26 cellular contexts compared by ENCODE assay signal in genomic region chr20:44245977-44246376, GRCh38. TPM values are rescaled to one million over a fixed set of nuclear protein-coding genes. Genes with fewer than 3 reads are reported as not detected.
A peak's percentile ranks its signal among the peaks of the same experiment; 100 is the strongest.
DNase-seq lines count a peak whose midpoint lies in the region; ATAC-seq, FAIRE-seq and TF ChIP-seq lines count a peak whose summit lies in the region.
"Had no signal": no experiment of that assay in that cellular context is flagged by ENCODE, and none has a peak within 500 bp of the region (broad histone marks: within the 10 kb centered on the region; RNA-seq: fewer than 3 reads in every experiment).

No MANE protein-coding gene starts in this region.

- peak overlapping the region; percentile 97; the same call in 1 of the 2 replicates for H3K4me2 ChIP-seq in GM23338
- H3K4me2 ChIP-seq in parathyroid adenoma (ENCODE audit: low read length), result no peak overlapping the region
- H3K4me2 ChIP-seq: BLaER1 had no signal

- H3K9me3 ChIP-seq in parathyroid adenoma (ENCODE audit: control insufficient read depth, low read length), result no peaks in the 10 kb centered on the region
- H3K9me3 ChIP-seq: BE2C, BLaER1 had no signal

- H3K27ac Mint-ChIP-seq in GM23338 (no peak overlapping the region), brain (no peak overlapping the region)
- H3K27ac Mint-ChIP-seq: CD14-positive monocyte; CD4-positive, alpha-beta memory T cell; CD4-positive, CD25-positive, alpha-beta regulatory T cell; CD8-positive, alpha-beta memory T cell had no signal

- H3K36me3 ChIP-seq in GM23338 (ENCODE audit: insufficient read depth), result no peaks in the 10 kb centered on the region
- no peaks in the 10 kb centered on the region for H3K36me3 ChIP-seq in parathyroid adenoma (ENCODE audit: control insufficient read depth, insufficient read depth, low read length)
- H3K36me3 ChIP-seq: BLaER1 had no signal

- H3K36me3 Mint-ChIP-seq in GM23338 (ENCODE audit: low read depth) (no peaks in the 10 kb centered on the region), brain (peaks cover 4% of the 10 kb centered on the region)
- H3K36me3 Mint-ChIP-seq: CD14-positive monocyte; CD4-positive, alpha-beta memory T cell; CD8-positive, alpha-beta memory T cell had no signal

- TF ChIP-seq CTCF in GM23338 (conservative IDR thresholded peaks at IDR 0.05; ENCODE audit: low read depth in 2 of 2) (no peak), brain (conservative IDR thresholded peaks at IDR 0.05) (no peak), parathyroid adenoma (IDR thresholded peaks at IDR 0.05) (no peak)

- FAIRE-seq in GM12891 (lab: Jason Lieb, UNC), result no peak
- FAIRE-seq: A204.1, GM12878, GM19239 had no signal

- no peaks in the 10 kb centered on the region for H3F3A ChIP-seq in GM23338 (replicated peaks; ENCODE audit: low read depth)

- H3K4me1 Mint-ChIP-seq in GM23338, result peaks cover 6% of the 10 kb centered on the region; the same call in 2 of the 3 replicates
- peaks cover 29% of the 10 kb centered on the region for H3K4me1 Mint-ChIP-seq in brain
- H3K4me1 Mint-ChIP-seq: CD14-positive monocyte had no signal

- no peaks in the 10 kb centered on the region for H3K9me2 ChIP-seq in GM23338 (ENCODE audit: insufficient read depth)

- H3K9ac ChIP-seq in parathyroid adenoma, result no peak overlapping the region
- H3K9ac ChIP-seq: BLaER1 had no signal

- H3K27me3 Mint-ChIP-seq in GM23338 (ENCODE audit: insufficient read depth, low read depth, poor library complexity) (peaks cover 10% of the 10 kb centered on the region), brain (peaks cover 37% of the 10 kb centered on the region)

- H3K27ac ChIP-seq in GM23338 (ENCODE audit: low read depth), result no peak overlapping the region
- H3K27ac ChIP-seq in parathyroid adenoma, result peak overlapping the region; percentile 75
- H3K27ac ChIP-seq: BLaER1 had no signal

- DNase-seq in GM23338 (ENCODE audit: low spot score) (no peak), GM12891 (ENCODE audit: insufficient read length, low spot score) (no peak), NK-92 (lab: John Stamatoyannopoulos, UW; ENCODE audit: unreplicated experiment) (no peak)
- DNase-seq: 8988T; ACHN; BE2C; C1 segment of cervical spinal cord; CD4-positive, alpha-beta memory T cell; CD4-positive, CD25-positive, alpha-beta regulatory T cell; CD8-positive, alpha-beta memory T cell; COR-L47; DMS153; DMS53; DMS79; DND-41; EL; GDM1 had no signal

- ATAC-seq in GM23338, result no peak
- ATAC-seq: GM12878 had no signal

- H4K20me1 ChIP-seq in GM23338 (replicated peaks; ENCODE audit: insufficient read depth), result peaks cover 5% of the 10 kb centered on the region

- H3K79me2 ChIP-seq in GM23338 (replicated peaks; ENCODE audit: insufficient read depth) (no peaks in the 10 kb centered on the region), parathyroid adenoma (peaks cover 12% of the 10 kb centered on the region)

- H3K4me3 ChIP-seq in GM23338 (no peak overlapping the region), parathyroid adenoma (ENCODE audit: low read depth, low read length) (no peak overlapping the region)
- H3K4me3 ChIP-seq: BLaER1, GM12878 had no signal

- TF ChIP-seq POLR2A in GM12891 (IDR thresholded peaks at IDR 0.05; ENCODE audit: low read depth, low read length), result no peak

- H3K27me3 ChIP-seq in GM23338 (ENCODE audit: insufficient read depth), result peaks cover 12% of the 10 kb centered on the region; the same call in 1 of the 2 replicates
- H3K27me3 ChIP-seq in parathyroid adenoma (ENCODE audit: control insufficient read depth, insufficient read depth, low read length), result no peaks in the 10 kb centered on the region
- H3K27me3 ChIP-seq: BE2C, BLaER1 had no signal

- peaks cover 5% of the 10 kb centered on the region for H3K4me1 ChIP-seq in GM23338 (ENCODE audit: insufficient read depth)
- H3K4me1 ChIP-seq in parathyroid adenoma, result peaks cover 12% of the 10 kb centered on the region
- H3K4me1 ChIP-seq: BLaER1 had no signal

- H3K4me3 Mint-ChIP-seq in GM23338, result no peak overlapping the region
- peak overlapping the region in 3 of 5 experiments; percentile 14 to 89 (median 88) for H3K4me3 Mint-ChIP-seq in brain

- H3K9me3 Mint-ChIP-seq in GM23338, result no peaks in the 10 kb centered on the region
- no peaks in the 10 kb centered on the region for H3K9me3 Mint-ChIP-seq in brain
- H3K9me3 Mint-ChIP-seq: CD4-positive, alpha-beta memory T cell had no signal

- no peak overlapping the region for H2AFZ ChIP-seq in GM23338
- no peak overlapping the region for H2AFZ ChIP-seq in parathyroid adenoma

TF ChIP-seq in GM23338, 12 proteins besides CTCF, POLR2A, EP300 and RAD21 (continues in another document):
- TF ChIP-seq EZH2phosphoT487 (IDR thresholded peaks at IDR 0.05; ENCODE audit: unreplicated experiment) (no peak), CREB1 (CRISPR knock-in tag; IDR thresholded peaks at IDR 0.05; ENCODE audit: low read depth) (no peak), POLR2AphosphoS5 (IDR thresholded peaks at IDR 0.05; ENCODE audit: low read depth) (no peak), NANOG (IDR thresholded peaks at IDR 0.05; ENCODE audit: borderline replicate concordance) (no peak), REST (IDR thresholded peaks at IDR 0.05; ENCODE audit: unreplicated experiment) (no peak), ZNF331 (CRISPR knock-in tag; IDR thresholded peaks at IDR 0.05; ENCODE audit: low read depth) (no peak)

TF ChIP-seq in GM12891, 5 proteins besides CTCF, POLR2A, EP300 and RAD21:
- TF ChIP-seq POU2F2 (IDR thresholded peaks at IDR 0.05; ENCODE audit: low read depth, low read length) (no peak), SPI1 (IDR thresholded peaks at IDR 0.05; ENCODE audit: low read depth, low read length) (no peak), TAF1 (IDR thresholded peaks at IDR 0.05; ENCODE audit: low read depth, low read length) (no peak), PAX5 (IDR thresholded peaks at IDR 0.05; ENCODE audit: insufficient read depth, low read length, severe bottlenecking) (no peak), POLR2AphosphoS5 (IDR thresholded peaks at IDR 0.05; ENCODE audit: low read depth, low read length) (no peak)

RNA-seq across cellular contexts. Expression of gene GDAP1L1, which starts 1.1 kb away (rescaled TPM):
- total RNA-seq in GM23338 (2014; rRNA removed; shearing (Covaris generic)), result 6.9 and 11.2 TPM in 2 replicates
- polyA plus RNA-seq in GM23338 (2016; fragmentation: Nextera tagmentation; extraction: Ambion mirVana) (4.5 and 5.9 TPM in 2 replicates), brain (ENCODE audit: insufficient read depth, low read depth, low replicate concordance) (137 TPM)
- polyA plus RNA-seq in GM12891 (2012; ENCODE audit: low read depth, missing spikeins), result 0.33 TPM
- total RNA-seq: CD4-positive, alpha-beta memory T cell; CD4-positive, CD25-positive, alpha-beta regulatory T cell; CD8-positive, alpha-beta memory T cell; G401; GM12878 had no signal
- polyA plus RNA-seq: AG04450; CD14-positive monocyte; CD8-positive, alpha-beta memory T cell had no signal

RNA-seq across cellular contexts. Expression of gene OSER1, which starts 35.4 kb away (rescaled TPM):
- 31.1 and 32.4 TPM in 2 replicates for total RNA-seq in GM23338 (2014; rRNA removed; shearing (Covaris generic))
- polyA plus RNA-seq in GM23338 (2016; fragmentation: Nextera tagmentation; extraction: Ambion mirVana) (22.1 and 25.2 TPM in 2 replicates), brain (ENCODE audit: insufficient read depth, low read depth, low replicate concordance) (59.6 TPM)
- polyA plus RNA-seq in GM12891 (2012; ENCODE audit: low read depth, missing spikeins), result 24.7 TPM

RNA-seq across cellular contexts. Expression of gene JPH2, which starts 59.0 kb away (rescaled TPM):
- total RNA-seq in GM23338 (2014; rRNA removed; shearing (Covaris generic)), result 0.78 and 1.1 TPM in 2 replicates
- polyA plus RNA-seq in GM23338 (2016; fragmentation: Nextera tagmentation; extraction: Ambion mirVana) (0.16 and 0.43 TPM in 2 replicates), brain (ENCODE audit: insufficient read depth, low read depth, low replicate concordance) (0.58 TPM)
- polyA plus RNA-seq in GM12891 (2012; ENCODE audit: low read depth, missing spikeins), result 0.06 TPM
- total RNA-seq: CD4-positive, alpha-beta memory T cell; CD4-positive, CD25-positive, alpha-beta regulatory T cell; CD8-positive, alpha-beta memory T cell; GM12878 had no signal
- polyA plus RNA-seq: CD14-positive monocyte; CD4-positive, alpha-beta memory T cell; CD4-positive, CD25-positive, alpha-beta regulatory T cell; CD8-positive, alpha-beta memory T cell had no signal

Comparison
In these comparisons a context has a peak if more than half of its experiments do, and no peak if none do; other contexts are left out.
1. RNA of gene GDAP1L1, which starts 1.1 kb away (polyA plus RNA-seq): 137 TPM in brain (single experiment); 4.5 to 5.9 TPM in GM23338; every median in the first group is over 10 times any median in the second.